In genomic region chr2:201298462-201298861, GRCh38 we compare ENCODE assay signal across 23 cellular contexts. TPM values are rescaled to one million over a fixed set of nuclear protein-coding genes. Genes with fewer than 3 reads are reported as not detected.
A peak's percentile ranks its signal among the peaks of the same experiment; 100 is the strongest.
DNase-seq lines count a peak whose midpoint lies in the region; ATAC-seq and TF ChIP-seq lines count a peak whose summit lies in the region.
"Had no signal": no experiment of that assay in that cellular context is flagged by ENCODE, and none has a peak within 500 bp of the region (broad histone marks: within the 10 kb centered on the region; RNA-seq: fewer than 3 reads in every experiment).

No MANE protein-coding gene starts in this region.

- H3K9ac ChIP-seq in mammary epithelial cell (ENCODE audit: insufficient read depth, low read length) = no peak overlapping the region

- H3K79me2 ChIP-seq in mammary epithelial cell (ENCODE audit: insufficient read depth, low read length) (no peaks in the 10 kb centered on the region), osteoblast (ENCODE audit: insufficient read depth, low read length) (no peaks in the 10 kb centered on the region)

- in situ Hi-C loops in mammary epithelial cell (cut with MboI; ENCODE audit: low sequenced_read_pairs in 2 of 2) = no loop called here

- intact Hi-C loops in mammary epithelial cell (cut with micrococcal nuclease) = no loop called here

- H4K20me1 ChIP-seq in mammary epithelial cell (ENCODE audit: insufficient read depth, low read length) (no peaks in the 10 kb centered on the region), osteoblast (ENCODE audit: insufficient read depth, low read length) (no peaks in the 10 kb centered on the region)

- 27% methylated on average over 3 of the region's 3 CpGs for WGBS in mammary epithelial cell (ENCODE audit: low coverage, missing lambda C conversion rate)
- WGBS in upper lobe of left lung, 2 donors = 49 to 71% methylated on average over 3 of the region's 3 CpGs

- peaks cover 8% of the 10 kb centered on the region for H3K4me1 ChIP-seq in mammary epithelial cell (ENCODE audit: insufficient read depth, low read length)
- H3K4me1 ChIP-seq in osteoblast (ENCODE audit: insufficient read depth, low read length) = peaks cover 3% of the 10 kb centered on the region
- no peaks in the 10 kb centered on the region for H3K4me1 ChIP-seq in upper lobe of left lung
- H3K4me1 ChIP-seq: BE2C, heart right ventricle, Peyer's patch, tibial nerve had no signal

- H3K4me2 ChIP-seq in mammary epithelial cell (ENCODE audit: insufficient read depth, low read depth, low read length) (no peak overlapping the region), osteoblast (ENCODE audit: insufficient read depth, low read length) (no peak overlapping the region)

- TF ChIP-seq EP300 in upper lobe of left lung (IDR thresholded peaks at IDR 0.05) = no peak

- DNase-seq in EH (ENCODE audit: low read depth) (peak; percentile 54), LHCN-M2 (ENCODE audit: low read depth) (peak; percentile 23), mammary epithelial cell (peak; percentile 27), osteoblast (ENCODE audit: insufficient read length, low spot score, missing footprints) (peak; percentile 71), Kasumi-1 (lab: John Stamatoyannopoulos, UW) (no peak), upper lobe of left lung (no peak)
- DNase-seq: activated CD4-positive, CD25-positive, alpha-beta regulatory T cell treated with anti-CD3 and anti-CD28 coated beads, Interleukin-2, amount 50 U/mL, for 72 hours; activated CD8-positive, alpha-beta memory T cell treated with anti-CD3 and anti-CD28 coated beads for 24 hours; activated naive CD4-positive, alpha-beta T cell treated with anti-CD3 and anti-CD28 coated beads for 36 hours; activated T-cell treated with anti-CD3 and anti-CD28 coated beads, Interleukin-2, amount 50 U/mL, for 4 hours; anterior cingulate cortex; BE2C; effector memory CD8-positive, alpha-beta T cell; GDM1; heart right ventricle; NCI-H187; NK-92 treated with Interleukin-12 subunit alpha and Interleukin-12 subunit beta, amount 100 ng/mL, for 24 hours; Peyer's patch; stimulated activated CD4-positive, alpha-beta T cell treated with anti-CD3 and anti-CD28 coated beads, Interleukin-4, amount 100 ng/mL, for 24 hours; stimulated activated naive CD8-positive, alpha-beta T cell treated with anti-CD3 and anti-CD28 coated beads, Interleukin-15, amount 100 ng/mL, for 72 hours had no signal

- dilution Hi-C loops in mammary epithelial cell (cut with HindIII; ENCODE audit: low sequenced_read_pairs) = no loop called here

- H3K9me3 ChIP-seq in mammary epithelial cell (replicated peaks; ENCODE audit: insufficient read depth, low read length) = no peaks in the 10 kb centered on the region
- H3K9me3 ChIP-seq in osteoblast (ENCODE audit: low read depth, low read length) = no peaks in the 10 kb centered on the region
- peaks cover 0 to 2% (median 0%) of the 10 kb centered on the region in 4 donors for H3K9me3 ChIP-seq in upper lobe of left lung

- TF ChIP-seq POLR2A in upper lobe of left lung (IDR thresholded peaks at IDR 0.05) = no peak

- CTCF ChIA-PET in mammary epithelial cell (lab: Charles Lee; ENCODE audit: low non-redundant PET) = no interaction called here

- no peaks in the 10 kb centered on the region for H3K27me3 ChIP-seq in mammary epithelial cell (ENCODE audit: insufficient read depth, low read length)
- H3K27me3 ChIP-seq in osteoblast (ENCODE audit: insufficient read depth, low read length) = no peaks in the 10 kb centered on the region
- H3K27me3 ChIP-seq in upper lobe of left lung = no peaks in the 10 kb centered on the region
- H3K27me3 ChIP-seq: BE2C, heart right ventricle, Peyer's patch, tibial nerve had no signal

- no peaks in the 10 kb centered on the region for H3K36me3 ChIP-seq in mammary epithelial cell (ENCODE audit: insufficient read depth, low read length)
- no peaks in the 10 kb centered on the region for H3K36me3 ChIP-seq in osteoblast (ENCODE audit: insufficient read depth, low read length)
- H3K36me3 ChIP-seq in upper lobe of left lung = no peaks in the 10 kb centered on the region
- H3K36me3 ChIP-seq: BE2C, Peyer's patch had no signal

- ATAC-seq in upper lobe of left lung (ENCODE audit: low FRiP score in 2 of 2) (no peak), GM18867 (IDR thresholded peaks at IDR 0.05; ENCODE audit: unreplicated experiment) (no peak)
- ATAC-seq: activated T-cell treated with anti-CD3 and anti-CD28 coated beads, Interleukin-2, amount 50 U/mL, for 4 hours; effector memory CD8-positive, alpha-beta T cell; heart right ventricle; stimulated activated naive CD8-positive, alpha-beta T cell treated with anti-CD3 and anti-CD28 coated beads, Interleukin-15, amount 100 ng/mL, for 72 hours had no signal

- TF ChIP-seq CTCF in mammary epithelial cell (conservative IDR thresholded peaks at IDR 0.05 in 1 of 2, IDR thresholded peaks at IDR 0.05 in 1 of 2; ENCODE audit: extremely low read depth in 1 of 2, insufficient read depth in 1 of 2, low read depth in 1 of 2, low read length in 2 of 2) (no peak), osteoblast (IDR thresholded peaks at IDR 0.05; ENCODE audit: extremely low read depth, low read depth, low read length) (no peak), upper lobe of left lung (IDR thresholded peaks at IDR 0.05) (no peak)

- no peak overlapping the region for H3K4me3 ChIP-seq in mammary epithelial cell (replicated peaks in 1 of 3; ENCODE audit: insufficient read depth in 1 of 3, low read depth in 2 of 3, low read length in 3 of 3)
- H3K4me3 ChIP-seq in osteoblast (ENCODE audit: insufficient read depth, low read length) = no peak overlapping the region
- no peak overlapping the region for H3K4me3 ChIP-seq in upper lobe of left lung
- H3K4me3 ChIP-seq: heart right ventricle, Peyer's patch, SK-N-MC, tibial nerve had no signal

- H2AFZ ChIP-seq in mammary epithelial cell (ENCODE audit: low read depth, low read length) (no peak overlapping the region), osteoblast (ENCODE audit: low read length) (no peak overlapping the region)

- H3K27ac ChIP-seq in mammary epithelial cell (ENCODE audit: insufficient read depth, low read depth, low read length) (no peak overlapping the region), osteoblast (ENCODE audit: low read depth, low read length) (no peak overlapping the region), upper lobe of left lung (no peak overlapping the region)
- H3K27ac ChIP-seq: heart right ventricle, Peyer's patch, SK-N-MC, tibial nerve had no signal

- no TSS peak for BruUV-seq in mammary epithelial cell (replicated peaks; lab: Mats Ljungman, UMichigan)

RNA-seq across cellular contexts. Expression of gene CASP8, which starts 38.1 kb away (rescaled TPM):
- 19.6 and 23.0 TPM in 2 replicates for total RNA-seq in LHCN-M2 (2014; rRNA removed)
- 5.4 TPM for polyA plus RNA-seq in LHCN-M2 (2012)
- 10 to 100 TPM; 17.7 to 25.5 TPM for total RNA-seq in mammary epithelial cell
- 11.6 TPM for polyA plus RNA-seq in mammary epithelial cell
- 5.7 TPM for polyA minus RNA-seq in mammary epithelial cell
- 19.4 and 23.2 TPM in 2 replicates for total RNA-seq in osteoblast
- total RNA-seq in upper lobe of left lung = 10 to 100 TPM; 23.7 to 81.7 (median 40.6) TPM

RNA-seq across cellular contexts. Expression of gene FLACC1, which starts 58.7 kb away (rescaled TPM):
- total RNA-seq in LHCN-M2 (2014; rRNA removed) (1.3 and 3.7 TPM in 2 replicates), mammary epithelial cell (under 1 TPM; 0.33 to 0.75 TPM), osteoblast (0.72 and 1.5 TPM in 2 replicates), upper lobe of left lung (10 to 100 TPM in 2 of 6 donors, 1 to 10 TPM in 4; 1.1 to 19.4 (median 6.7) TPM)
- 0.11 TPM for polyA plus RNA-seq in LHCN-M2 (2012)
- 0.12 TPM for polyA plus RNA-seq in mammary epithelial cell
- not detected for polyA minus RNA-seq in mammary epithelial cell

Comparison
In these comparisons a context has a peak if more than half of its experiments do, and no peak if none do; other contexts are left out.
1. DNase-seq: peak in EH (single experiment), LHCN-M2 (single experiment), mammary epithelial cell (single experiment) and osteoblast (single experiment); none in Kasumi-1 (0 of 2) and upper lobe of left lung (0 of 2).